ENCODE assay signal across 8 cellular contexts in genomic region chr7:102061981-102062390, GRCh38.
DNase-seq lines count a peak whose midpoint lies in the region; ATAC-seq, FAIRE-seq and TF ChIP-seq lines count a peak whose summit lies in the region.

No MANE protein-coding gene starts in this region.

- no peak for TF ChIP-seq POLR2A in tibial nerve (IDR thresholded peaks at IDR 0.05)

- no peaks in the 10 kb centered on the region for H3K9me3 ChIP-seq in kidney (ENCODE audit: control insufficient read depth in 1 of 2, low read length in 2 of 2)
- H3K9me3 ChIP-seq in tibial nerve = no peaks in the 10 kb centered on the region

- H3K4me3 ChIP-seq in kidney (ENCODE audit: low read length in 2 of 2) = no peak overlapping the region
- no peak overlapping the region for H3K4me3 ChIP-seq in tibial nerve

- peak; percentile 92 for ATAC-seq in GM21529 (IDR thresholded peaks at IDR 0.05; ENCODE audit: unreplicated experiment)

- H3K27me3 ChIP-seq in tibial nerve = no peaks in the 10 kb centered on the region

- FAIRE-seq in kidney (lab: Jason Lieb, UNC) = no peak

- H3K36me3 ChIP-seq in kidney (ENCODE audit: control insufficient read depth in 1 of 2, insufficient read depth in 2 of 2, low read length in 2 of 2) = peaks cover 0 to 4% of the 10 kb centered on the region in 2 donors
- no peaks in the 10 kb centered on the region for H3K36me3 ChIP-seq in tibial nerve

- 70% methylated on average over 8 of the region's 8 CpGs for WGBS in tibial nerve, 2 donors

- intact Hi-C loops in kidney (cut with DNase I) = no loop called here

- no peak overlapping the region for H3K9ac ChIP-seq in kidney (ENCODE audit: low read length in 2 of 2)

- H3K27ac ChIP-seq in kidney (ENCODE audit: low read depth in 2 of 2, low read length in 2 of 2) = no peak overlapping the region
- no peak overlapping the region for H3K27ac ChIP-seq in tibial nerve

- no peak for TF ChIP-seq EP300 in Ishikawa (IDR thresholded peaks at IDR 0.05; ENCODE audit: borderline replicate concordance)
- TF ChIP-seq EP300 in tibial nerve (IDR thresholded peaks at IDR 0.05) = no peak

- H3K4me1 ChIP-seq in kidney (ENCODE audit: control insufficient read depth in 1 of 2, insufficient read depth in 1 of 2, low read depth in 1 of 2, low read length in 2 of 2) (peaks cover 0 to 9% of the 10 kb centered on the region in 2 donors), tibial nerve (peaks cover 0 to 14% (median 0%) of the 10 kb centered on the region in 4 donors)

- TF ChIP-seq CTCF in kidney (IDR thresholded peaks at IDR 0.05; ENCODE audit: borderline replicate concordance, extremely low read depth, insufficient read depth) = no peak
- TF ChIP-seq CTCF in tibial nerve (IDR thresholded peaks at IDR 0.05) = no peak

- DNase-seq in GF-D8 (lab: John Stamatoyannopoulos, UW) (peak; percentile 93), kidney (peak; percentile 87), DMS79 treated with DMSO at 0.1 percent for 48 hours (lab: John Stamatoyannopoulos, UW) (no peak), NCI-H2171 treated with DMSO at 0.1 percent for 48 hours (lab: John Stamatoyannopoulos, UW) (no peak), COLO668 (lab: John Stamatoyannopoulos, UW; ENCODE audit: unreplicated experiment) (no peak), tibial nerve (ENCODE audit: low spot score in 2 of 2) (no peak)

- TF ChIP-seq RAD21 in Ishikawa (IDR thresholded peaks at IDR 0.05; ENCODE audit: low read depth) = no peak

TF ChIP-seq in Ishikawa, 13 proteins besides CTCF, POLR2A, EP300 and RAD21:
- TF ChIP-seq USF1 (IDR thresholded peaks at IDR 0.05) (peak; percentile 19; the same call in 1 of the 2 replicates), CREB1 (IDR thresholded peaks at IDR 0.05; ENCODE audit: low read depth) (no peak), FOXM1 (IDR thresholded peaks at IDR 0.05; ENCODE audit: borderline replicate concordance, low read depth) (no peak), YY1 (IDR thresholded peaks at IDR 0.05; ENCODE audit: low read depth) (no peak), MAX (IDR thresholded peaks at IDR 0.05) (0 out of 2 replicates have a peak, but pooled peaks have one; percentile 35)

Comparison
In these comparisons a context has a peak if more than half of its experiments do, and no peak if none do; other contexts are left out.
1. DNase-seq: peak in GF-D8 (single experiment) and kidney (single experiment); none in DMS79 treated with DMSO at 0.1 percent for 48 hours (single experiment), NCI-H2171 treated with DMSO at 0.1 percent for 48 hours (single experiment), COLO668 (single experiment) and tibial nerve (0 of 2).